ENCODE assay signal across 8 cellular contexts in genomic region chr19:54209748-54210494, GRCh38. TPM values are rescaled to one million over a fixed set of nuclear protein-coding genes. Genes with fewer than 3 reads are reported as not detected.
DNase-seq lines count a peak whose midpoint lies in the region; ATAC-seq lines count a peak whose summit lies in the region.

No MANE protein-coding gene starts in this region.

- no peaks in the 10 kb centered on the region for H3K9me3 ChIP-seq in ectodermal cell (ENCODE audit: control insufficient read depth, low read length)

- no peak overlapping the region for H3K4me3 ChIP-seq in ectodermal cell (ENCODE audit: insufficient read depth, low read depth, low read length)

- no peaks in the 10 kb centered on the region for H3K27me3 ChIP-seq in ectodermal cell (ENCODE audit: control insufficient read depth, insufficient read depth, low read length, poor library complexity, severe bottlenecking)

- H3K36me3 ChIP-seq in ectodermal cell (ENCODE audit: control insufficient read depth, insufficient read depth, low read length), result peaks cover 25% of the 10 kb centered on the region

- peaks cover 12% of the 10 kb centered on the region for H3K4me1 ChIP-seq in ectodermal cell (ENCODE audit: control insufficient read depth, insufficient read depth, low read length)

- peak overlapping the region; percentile 22 for H3K27ac ChIP-seq in ectodermal cell (ENCODE audit: insufficient read depth, low read depth, low read length, poor library complexity, severe bottlenecking)

- WGBS in ectodermal cell, 2 experiments, result 90 to 91% methylated on average over 11 of the region's 11 CpGs

- DNase-seq in EL, result peak; percentile 98
- DNase-seq in NCI-H1105 (lab: John Stamatoyannopoulos, UW), result peak; percentile 92
- DNase-seq in SW 1271 (lab: John Stamatoyannopoulos, UW), result peak; percentile 47 to 65
- DNase-seq in lung microvascular endothelial cell (ENCODE audit: low read depth in 2 of 2), result peak; percentile 76 to 95
- peak; percentile 91 for DNase-seq in superior temporal gyrus (ENCODE audit: extremely low spot score)

- no peak for ATAC-seq in HG02852 (IDR thresholded peaks at IDR 0.05; ENCODE audit: unreplicated experiment)
- ATAC-seq in HG03135 (IDR thresholded peaks at IDR 0.05; ENCODE audit: unreplicated experiment), result no peak

RNA-seq across cellular contexts. Expression of gene RPS9, which starts 9.3 kb away (rescaled TPM):
- 2,252 TPM for polyA plus RNA-seq in ectodermal cell (2013, experiment 1 of 4)
- 2,212 TPM for polyA plus RNA-seq in ectodermal cell (2013, experiment 2 of 4)
- 1,886 TPM for polyA plus RNA-seq in ectodermal cell (2013, experiment 3 of 4)
- 1,991 TPM for polyA plus RNA-seq in ectodermal cell (2013, experiment 4 of 4)
- 2,773 and 3,236 TPM in 2 replicates for total RNA-seq in lung microvascular endothelial cell

RNA-seq across cellular contexts. Expression of gene LILRB3, which starts 12.9 kb away (rescaled TPM):
- not detected for polyA plus RNA-seq in ectodermal cell (2013, experiment 1 of 4)
- 0.39 TPM for polyA plus RNA-seq in ectodermal cell (2013, experiment 2 of 4)
- not detected for polyA plus RNA-seq in ectodermal cell (2013, experiment 3 of 4)
- polyA plus RNA-seq in ectodermal cell (2013, experiment 4 of 4), result not detected
- total RNA-seq in lung microvascular endothelial cell, result not detected in 2 replicates

RNA-seq across cellular contexts. Expression of gene TSEN34, which starts 18.8 kb away (rescaled TPM):
- polyA plus RNA-seq in ectodermal cell (2013, experiment 1 of 4), result 34.8 TPM
- 28.3 TPM for polyA plus RNA-seq in ectodermal cell (2013, experiment 2 of 4)
- 32.9 TPM for polyA plus RNA-seq in ectodermal cell (2013, experiment 3 of 4)
- 31.4 TPM for polyA plus RNA-seq in ectodermal cell (2013, experiment 4 of 4)
- total RNA-seq in lung microvascular endothelial cell, result 35.1 and 38.8 TPM in 2 replicates

RNA-seq across cellular contexts. Expression of gene MBOAT7, which starts 20.5 kb away (rescaled TPM):
- 116 TPM for polyA plus RNA-seq in ectodermal cell (2013, experiment 1 of 4)
- 120 TPM for polyA plus RNA-seq in ectodermal cell (2013, experiment 2 of 4)
- 98.3 TPM for polyA plus RNA-seq in ectodermal cell (2013, experiment 3 of 4)
- polyA plus RNA-seq in ectodermal cell (2013, experiment 4 of 4), result 107 TPM
- 9.5 and 19.4 TPM in 2 replicates for total RNA-seq in lung microvascular endothelial cell

RNA-seq across cellular contexts. Expression of gene LILRA6, which starts 32.7 kb away (rescaled TPM):
- polyA plus RNA-seq in ectodermal cell (2013, experiment 1 of 4), result not detected
- not detected for polyA plus RNA-seq in ectodermal cell (2013, experiment 2 of 4)
- polyA plus RNA-seq in ectodermal cell (2013, experiment 3 of 4), result not detected
- not detected for polyA plus RNA-seq in ectodermal cell (2013, experiment 4 of 4)
- total RNA-seq in lung microvascular endothelial cell, result not detected in 2 replicates
